In genomic region chr11:3417047-3417446, GRCh38 we compare ENCODE assay signal across 8 cellular contexts. TPM values are rescaled to one million over a fixed set of nuclear protein-coding genes. Genes with fewer than 3 reads are reported as not detected.
DNase-seq lines count a peak whose midpoint lies in the region; ATAC-seq, FAIRE-seq and TF ChIP-seq lines count a peak whose summit lies in the region.
"Not testable (repeated sequence)": the region's sequence is repeated elsewhere in the genome, so short reads cannot be mapped to it uniquely, and the experiment has no call there.

No MANE protein-coding gene starts in this region.

- in situ Hi-C loops in G401 (cut with HindIII; ENCODE audit: low sequenced_read_pairs), result not testable (repeated sequence)

- not testable (repeated sequence) for H3K4me3 ChIP-seq in RWPE2 (ENCODE audit: severe bottlenecking); kidney epithelial cell (ENCODE audit: low read depth, low read length); small intestine (ENCODE audit: low read depth in 1 of 2, low read length in 2 of 2); upper lobe of left lung

- DNase-seq in G401 (ENCODE audit: low spot score), result peak; percentile 54
- DNase-seq in NCI-H1436 (lab: John Stamatoyannopoulos, UW), result peak; percentile 45
- not testable (repeated sequence) for DNase-seq in RWPE2 (ENCODE audit: low spot score); kidney epithelial cell (ENCODE audit: low read depth)
- DNase-seq in activated CD8-positive, alpha-beta memory T cell treated with anti-CD3 and anti-CD28 coated beads for 48 hours (ENCODE audit: low read depth in 2 of 3, low spot score in 2 of 3), result peak in 2 of 3 experiments; percentile 5 to 12
- DNase-seq in cerebellar cortex (ENCODE audit: low spot score), result peak; percentile 59
- peak; percentile 37 for DNase-seq in small intestine
- peak in 1 of 2 donors; percentile 59 for DNase-seq in upper lobe of left lung

- TF ChIP-seq POLR2A in upper lobe of left lung (IDR thresholded peaks at IDR 0.05), result not testable (repeated sequence)

- H3K27me3 ChIP-seq in RWPE2 (ENCODE audit: insufficient read depth, poor library complexity, severe bottlenecking); kidney epithelial cell (ENCODE audit: control insufficient read depth, insufficient read depth, low read length); small intestine (ENCODE audit: control insufficient read depth in 2 of 2, insufficient read depth in 2 of 2, low read length in 2 of 2); upper lobe of left lung: not testable (repeated sequence)

- not testable (repeated sequence) for FAIRE-seq in small intestine (lab: Jason Lieb, UNC)

- H3K27ac ChIP-seq in RWPE2 (ENCODE audit: poor library complexity, severe bottlenecking); small intestine (ENCODE audit: low read depth in 1 of 2, low read length in 1 of 2); upper lobe of left lung: not testable (repeated sequence)

- not testable (repeated sequence) for H3K36me3 ChIP-seq in RWPE2 (ENCODE audit: low read depth); kidney epithelial cell (ENCODE audit: control insufficient read depth, insufficient read depth, low read length); small intestine (ENCODE audit: control insufficient read depth in 2 of 2, insufficient read depth in 2 of 2, low read length in 2 of 2); upper lobe of left lung

- H3K9me3 ChIP-seq in RWPE2 (ENCODE audit: severe bottlenecking); small intestine (ENCODE audit: control insufficient read depth, low read depth); upper lobe of left lung: not testable (repeated sequence)

- not testable (repeated sequence) for H3K4me1 ChIP-seq in RWPE2 (ENCODE audit: insufficient read depth, poor library complexity, severe bottlenecking); small intestine (ENCODE audit: control insufficient read depth in 2 of 2, insufficient read depth in 1 of 2, low read depth in 1 of 2, low read length in 1 of 2); upper lobe of left lung

- TF ChIP-seq CTCF in RWPE2 (IDR thresholded peaks at IDR 0.05; ENCODE audit: poor library complexity, severe bottlenecking), result peak; percentile 56
- peak; percentile 31 for TF ChIP-seq CTCF in kidney epithelial cell (IDR thresholded peaks at IDR 0.05; ENCODE audit: insufficient read depth, low read length, poor library complexity, severe bottlenecking)
- TF ChIP-seq CTCF in upper lobe of left lung (IDR thresholded peaks at IDR 0.05), result peak in 5 of 6 experiments; percentile 42 to 72 (median 53)

- ATAC-seq in RWPE2 (ENCODE audit: low read depth); upper lobe of left lung (ENCODE audit: low FRiP score in 2 of 2): not testable (repeated sequence)

- not testable (repeated sequence) for TF ChIP-seq EP300 in upper lobe of left lung (IDR thresholded peaks at IDR 0.05)

- WGBS in small intestine, 3 donors, result 39 to 55% (median 54%) methylated on average over 4 of the region's 4 CpGs
- WGBS in upper lobe of left lung, 2 donors, result 58 to 63% methylated on average over 4 of the region's 4 CpGs

RNA-seq across cellular contexts. Expression of gene ZNF195, which starts 38.1 kb away (rescaled TPM):
- total RNA-seq in G401 (2014; rRNA removed; shearing (Covaris generic)), result 37.0 and 42.9 TPM in 2 replicates
- 53.5 and 72.5 TPM in 2 replicates for total RNA-seq in kidney epithelial cell
- 10 to 100 TPM; 16.2 to 23.0 (median 21.3) TPM for polyA plus RNA-seq in small intestine
- 10 to 100 TPM; 15.7 to 24.1 (median 18.7) TPM for total RNA-seq in upper lobe of left lung
